ENCODE assay signal across 1 cellular context in the genomic region with DNA sequence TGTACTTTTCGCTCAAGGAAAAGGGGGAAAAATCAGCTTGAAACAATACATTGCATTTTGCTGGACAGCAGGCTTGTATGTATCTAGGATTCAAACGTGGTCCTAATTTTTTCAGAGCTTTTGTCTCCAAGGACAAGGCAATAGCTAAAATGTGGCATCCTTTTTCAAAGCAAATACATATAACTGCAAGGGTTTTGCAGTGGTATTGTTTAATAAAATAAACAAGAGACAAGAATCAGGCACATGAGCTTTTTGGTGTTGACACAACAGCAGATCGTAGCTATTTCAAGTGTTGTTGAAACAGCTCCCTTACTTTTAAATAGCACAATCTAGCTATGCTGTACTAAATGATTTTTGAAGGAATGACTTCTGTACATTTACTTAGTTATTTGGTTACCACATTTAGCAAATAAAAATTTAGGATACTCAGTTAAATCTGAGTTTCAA.
TF ChIP-seq lines count a peak whose summit lies in the region.

No MANE protein-coding gene starts in this region.

TF ChIP-seq in GM23338, 12 proteins besides CTCF, POLR2A, EP300 and RAD21 (continued from another document):
- TF ChIP-seq, protein P1, sequence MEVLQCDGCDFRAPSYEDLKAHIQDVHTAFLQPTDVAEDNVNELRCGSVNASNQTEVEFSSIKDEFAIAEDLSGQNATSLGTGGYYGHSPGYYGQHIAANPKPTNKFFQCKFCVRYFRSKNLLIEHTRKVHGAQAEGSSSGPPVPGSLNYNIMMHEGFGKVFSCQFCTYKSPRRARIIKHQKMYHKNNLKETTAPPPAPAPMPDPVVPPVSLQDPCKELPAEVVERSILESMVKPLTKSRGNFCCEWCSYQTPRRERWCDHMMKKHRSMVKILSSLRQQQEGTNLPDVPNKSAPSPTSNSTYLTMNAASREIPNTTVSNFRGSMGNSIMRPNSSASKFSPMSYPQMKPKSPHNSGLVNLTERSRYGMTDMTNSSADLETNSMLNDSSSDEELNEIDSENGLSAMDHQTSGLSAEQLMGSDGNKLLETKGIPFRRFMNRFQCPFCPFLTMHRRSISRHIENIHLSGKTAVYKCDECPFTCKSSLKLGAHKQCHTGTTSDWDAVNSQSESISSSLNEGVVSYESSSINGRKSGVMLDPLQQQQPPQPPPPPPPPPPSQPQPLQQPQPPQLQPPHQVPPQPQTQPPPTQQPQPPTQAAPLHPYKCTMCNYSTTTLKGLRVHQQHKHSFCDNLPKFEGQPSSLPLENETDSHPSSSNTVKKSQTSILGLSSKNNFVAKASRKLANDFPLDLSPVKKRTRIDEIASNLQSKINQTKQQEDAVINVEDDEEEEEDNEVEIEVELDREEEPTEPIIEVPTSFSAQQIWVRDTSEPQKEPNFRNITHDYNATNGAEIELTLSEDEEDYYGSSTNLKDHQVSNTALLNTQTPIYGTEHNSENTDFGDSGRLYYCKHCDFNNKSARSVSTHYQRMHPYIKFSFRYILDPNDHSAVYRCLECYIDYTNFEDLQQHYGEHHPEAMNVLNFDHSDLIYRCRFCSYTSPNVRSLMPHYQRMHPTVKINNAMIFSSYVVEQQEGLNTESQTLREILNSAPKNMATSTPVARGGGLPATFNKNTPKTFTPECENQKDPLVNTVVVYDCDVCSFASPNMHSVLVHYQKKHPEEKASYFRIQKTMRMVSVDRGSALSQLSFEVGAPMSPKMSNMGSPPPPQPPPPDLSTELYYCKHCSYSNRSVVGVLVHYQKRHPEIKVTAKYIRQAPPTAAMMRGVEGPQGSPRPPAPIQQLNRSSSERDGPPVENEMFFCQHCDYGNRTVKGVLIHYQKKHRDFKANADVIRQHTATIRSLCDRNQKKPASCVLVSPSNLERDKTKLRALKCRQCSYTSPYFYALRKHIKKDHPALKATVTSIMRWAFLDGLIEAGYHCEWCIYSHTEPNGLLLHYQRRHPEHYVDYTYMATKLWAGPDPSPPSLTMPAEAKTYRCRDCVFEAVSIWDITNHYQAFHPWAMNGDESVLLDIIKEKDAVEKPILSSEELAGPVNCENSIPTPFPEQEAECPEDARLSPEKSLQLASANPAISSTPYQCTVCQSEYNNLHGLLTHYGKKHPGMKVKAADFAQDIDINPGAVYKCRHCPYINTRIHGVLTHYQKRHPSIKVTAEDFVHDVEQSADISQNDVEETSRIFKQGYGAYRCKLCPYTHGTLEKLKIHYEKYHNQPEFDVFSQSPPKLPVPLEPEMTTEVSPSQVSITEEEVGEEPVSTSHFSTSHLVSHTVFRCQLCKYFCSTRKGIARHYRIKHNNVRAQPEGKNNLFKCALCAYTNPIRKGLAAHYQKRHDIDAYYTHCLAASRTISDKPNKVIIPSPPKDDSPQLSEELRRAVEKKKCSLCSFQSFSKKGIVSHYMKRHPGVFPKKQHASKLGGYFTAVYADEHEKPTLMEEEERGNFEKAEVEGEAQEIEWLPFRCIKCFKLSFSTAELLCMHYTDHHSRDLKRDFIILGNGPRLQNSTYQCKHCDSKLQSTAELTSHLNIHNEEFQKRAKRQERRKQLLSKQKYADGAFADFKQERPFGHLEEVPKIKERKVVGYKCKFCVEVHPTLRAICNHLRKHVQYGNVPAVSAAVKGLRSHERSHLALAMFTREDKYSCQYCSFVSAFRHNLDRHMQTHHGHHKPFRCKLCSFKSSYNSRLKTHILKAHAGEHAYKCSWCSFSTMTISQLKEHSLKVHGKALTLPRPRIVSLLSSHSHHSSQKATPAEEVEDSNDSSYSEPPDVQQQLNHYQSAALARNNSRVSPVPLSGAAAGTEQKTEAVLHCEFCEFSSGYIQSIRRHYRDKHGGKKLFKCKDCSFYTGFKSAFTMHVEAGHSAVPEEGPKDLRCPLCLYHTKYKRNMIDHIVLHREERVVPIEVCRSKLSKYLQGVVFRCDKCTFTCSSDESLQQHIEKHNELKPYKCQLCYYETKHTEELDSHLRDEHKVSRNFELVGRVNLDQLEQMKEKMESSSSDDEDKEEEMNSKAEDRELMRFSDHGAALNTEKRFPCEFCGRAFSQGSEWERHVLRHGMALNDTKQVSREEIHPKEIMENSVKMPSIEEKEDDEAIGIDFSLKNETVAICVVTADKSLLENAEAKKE (CRISPR knock-in tag; IDR thresholded peaks at IDR 0.05), result no peak
- TF ChIP-seq ZNF331 (CRISPR knock-in tag; IDR thresholded peaks at IDR 0.05; ENCODE audit: low read depth) (no peak), EZH2 (IDR thresholded peaks at IDR 0.05; ENCODE audit: low read depth, unreplicated experiment) (no peak), STAT1 (IDR thresholded peaks at IDR 0.05; ENCODE audit: unreplicated experiment) (no peak), JUNB (IDR thresholded peaks at IDR 0.05; ENCODE audit: unreplicated experiment) (no peak), CREB1 (CRISPR knock-in tag; IDR thresholded peaks at IDR 0.05; ENCODE audit: low read depth) (no peak), NANOG (IDR thresholded peaks at IDR 0.05; ENCODE audit: borderline replicate concordance) (no peak), EZH2phosphoT487 (IDR thresholded peaks at IDR 0.05; ENCODE audit: unreplicated experiment) (no peak)
- TF ChIP-seq, protein P2, sequence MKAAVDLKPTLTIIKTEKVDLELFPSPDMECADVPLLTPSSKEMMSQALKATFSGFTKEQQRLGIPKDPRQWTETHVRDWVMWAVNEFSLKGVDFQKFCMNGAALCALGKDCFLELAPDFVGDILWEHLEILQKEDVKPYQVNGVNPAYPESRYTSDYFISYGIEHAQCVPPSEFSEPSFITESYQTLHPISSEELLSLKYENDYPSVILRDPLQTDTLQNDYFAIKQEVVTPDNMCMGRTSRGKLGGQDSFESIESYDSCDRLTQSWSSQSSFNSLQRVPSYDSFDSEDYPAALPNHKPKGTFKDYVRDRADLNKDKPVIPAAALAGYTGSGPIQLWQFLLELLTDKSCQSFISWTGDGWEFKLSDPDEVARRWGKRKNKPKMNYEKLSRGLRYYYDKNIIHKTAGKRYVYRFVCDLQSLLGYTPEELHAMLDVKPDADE (IDR thresholded peaks at IDR 0.05), result no peak
- TF ChIP-seq, protein P3, sequence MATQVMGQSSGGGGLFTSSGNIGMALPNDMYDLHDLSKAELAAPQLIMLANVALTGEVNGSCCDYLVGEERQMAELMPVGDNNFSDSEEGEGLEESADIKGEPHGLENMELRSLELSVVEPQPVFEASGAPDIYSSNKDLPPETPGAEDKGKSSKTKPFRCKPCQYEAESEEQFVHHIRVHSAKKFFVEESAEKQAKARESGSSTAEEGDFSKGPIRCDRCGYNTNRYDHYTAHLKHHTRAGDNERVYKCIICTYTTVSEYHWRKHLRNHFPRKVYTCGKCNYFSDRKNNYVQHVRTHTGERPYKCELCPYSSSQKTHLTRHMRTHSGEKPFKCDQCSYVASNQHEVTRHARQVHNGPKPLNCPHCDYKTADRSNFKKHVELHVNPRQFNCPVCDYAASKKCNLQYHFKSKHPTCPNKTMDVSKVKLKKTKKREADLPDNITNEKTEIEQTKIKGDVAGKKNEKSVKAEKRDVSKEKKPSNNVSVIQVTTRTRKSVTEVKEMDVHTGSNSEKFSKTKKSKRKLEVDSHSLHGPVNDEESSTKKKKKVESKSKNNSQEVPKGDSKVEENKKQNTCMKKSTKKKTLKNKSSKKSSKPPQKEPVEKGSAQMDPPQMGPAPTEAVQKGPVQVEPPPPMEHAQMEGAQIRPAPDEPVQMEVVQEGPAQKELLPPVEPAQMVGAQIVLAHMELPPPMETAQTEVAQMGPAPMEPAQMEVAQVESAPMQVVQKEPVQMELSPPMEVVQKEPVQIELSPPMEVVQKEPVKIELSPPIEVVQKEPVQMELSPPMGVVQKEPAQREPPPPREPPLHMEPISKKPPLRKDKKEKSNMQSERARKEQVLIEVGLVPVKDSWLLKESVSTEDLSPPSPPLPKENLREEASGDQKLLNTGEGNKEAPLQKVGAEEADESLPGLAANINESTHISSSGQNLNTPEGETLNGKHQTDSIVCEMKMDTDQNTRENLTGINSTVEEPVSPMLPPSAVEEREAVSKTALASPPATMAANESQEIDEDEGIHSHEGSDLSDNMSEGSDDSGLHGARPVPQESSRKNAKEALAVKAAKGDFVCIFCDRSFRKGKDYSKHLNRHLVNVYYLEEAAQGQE (IDR thresholded peaks at IDR 0.05; ENCODE audit: unreplicated experiment), result no peak
